7 cellular contexts compared by ENCODE assay signal in the genomic region with DNA sequence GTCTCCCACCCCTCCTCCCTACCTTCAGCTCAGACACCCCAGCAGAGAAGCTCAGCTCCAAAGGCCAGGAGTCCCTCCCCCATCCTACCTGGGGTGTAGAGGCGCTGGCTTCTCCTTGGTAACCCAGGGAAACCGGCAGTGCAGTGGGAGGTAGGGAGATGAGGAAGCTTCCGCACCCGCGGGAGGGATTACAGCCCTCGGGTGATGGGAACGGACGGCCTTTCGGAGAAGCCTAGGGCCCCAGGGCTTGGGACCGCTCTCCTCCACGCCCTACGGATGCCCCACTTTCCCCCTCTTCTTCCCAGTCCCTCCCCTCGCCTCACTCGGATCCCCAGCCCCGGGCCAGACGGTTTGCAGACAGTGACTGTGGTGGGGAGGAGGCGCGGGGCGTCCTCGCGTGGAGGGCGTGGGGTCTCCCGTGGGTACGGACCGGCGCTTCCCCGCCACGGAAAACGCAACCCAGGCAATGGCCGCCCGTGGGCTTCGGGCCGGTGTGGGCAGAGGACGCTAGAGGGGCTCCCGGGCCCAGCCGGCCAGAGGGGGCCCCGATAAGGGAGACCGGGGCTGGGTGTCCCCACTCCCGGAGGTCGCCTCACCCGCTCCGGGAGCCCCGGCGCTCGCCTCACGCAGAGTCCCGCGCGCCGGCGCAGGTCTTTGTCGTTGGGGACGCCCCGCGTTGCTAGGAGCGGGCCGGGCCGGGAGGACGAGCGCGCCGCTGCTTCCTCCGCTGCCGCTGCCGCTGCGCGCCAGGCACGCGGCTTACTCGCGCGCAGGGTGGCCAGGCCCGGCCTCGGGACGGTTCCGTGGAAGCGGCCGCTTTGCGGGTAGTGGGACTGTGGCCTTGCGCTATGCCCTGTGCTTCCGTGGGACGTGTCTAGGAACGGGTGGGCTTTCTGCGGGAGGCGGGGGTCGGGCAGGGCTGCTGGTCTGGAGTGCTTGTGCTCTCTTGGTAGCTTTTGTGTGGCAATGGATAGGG. TPM values are rescaled to one million over a fixed set of nuclear protein-coding genes. Genes with fewer than 3 reads are reported as not detected.
DNase-seq lines count a peak whose midpoint lies in the region; ATAC-seq and TF ChIP-seq lines count a peak whose summit lies in the region.

No MANE protein-coding gene starts in this region.

- H3K27me3 Mint-ChIP-seq in GM23338 (ENCODE audit: insufficient read depth, low read depth, poor library complexity) = peaks cover 35% of the 10 kb centered on the region

- H2AFZ ChIP-seq in GM23338 = peak overlapping the region; percentile 66

- H3K4me2 ChIP-seq in GM23338 = peak overlapping the region; percentile 91

- peaks cover 31% of the 10 kb centered on the region for H3K36me3 Mint-ChIP-seq in GM23338 (ENCODE audit: low read depth)

- H3K4me3 Mint-ChIP-seq in GM23338 = peak overlapping the region; percentile 81

- intact Hi-C loops in right cardiac atrium (cut with DNase I) = no loop called here

- POLR2A ChIA-PET in RWPE1 (lab: Yijun Ruan, JAX; ENCODE audit: low non-redundant PET) = interaction anchor here (1.4 kb wide), 1 partner anchor 12 kb away, joined by 3 read pairs; no protein-coding TSS in a partner anchor

- WGBS in right cardiac atrium = under 1% methylated on average over 86 of the region's 86 CpGs

- peaks cover 15% of the 10 kb centered on the region; the same call in 1 of the 2 replicates for H3F3A ChIP-seq in GM23338 (replicated peaks; ENCODE audit: low read depth)

- ATAC-seq in GM23338 (peak; percentile 79), right cardiac atrium (peak; percentile 67 to 83), HG02588 (IDR thresholded peaks at IDR 0.05; ENCODE audit: unreplicated experiment) (no peak)

- no peaks in the 10 kb centered on the region; the same call in 2 of the 3 replicates for H3K9me3 Mint-ChIP-seq in GM23338

- no peaks in the 10 kb centered on the region for H3K79me2 ChIP-seq in GM23338 (replicated peaks; ENCODE audit: insufficient read depth)

- peak overlapping the region; percentile 90 for H3K4me3 ChIP-seq in GM23338
- H3K4me3 ChIP-seq in right cardiac atrium (ENCODE audit: low read length) = peak overlapping the region; percentile 41
- H3K4me3 ChIP-seq in retinal pigment epithelial cell (ENCODE audit: low read length) = peak overlapping the region; percentile 45

- DNase-seq in GM23338 (ENCODE audit: low spot score) = peak; percentile 82
- peak; percentile 18 for DNase-seq in RWPE1 (ENCODE audit: low spot score)
- peak in 34 of 58 donors; percentile 16 to 73 (median 40) for DNase-seq in anterior cingulate cortex (lab: John Stamatoyannopoulos, UW)
- DNase-seq in right cardiac atrium = peak; percentile 43 to 82 (median 78)
- DNase-seq in retinal pigment epithelial cell (ENCODE audit: low read depth) = no peak
- no peak for DNase-seq in GM20000 (ENCODE audit: low spot score)

- no peaks in the 10 kb centered on the region for H3K9me2 ChIP-seq in GM23338 (ENCODE audit: insufficient read depth)

- H3K9me3 ChIP-seq in right cardiac atrium (ENCODE audit: control insufficient read depth, low read length) = no peaks in the 10 kb centered on the region

- TF ChIP-seq CTCF in GM23338 (conservative IDR thresholded peaks at IDR 0.05; ENCODE audit: low read depth in 2 of 2) (no peak), RWPE1 (conservative IDR thresholded peaks at IDR 0.05; ENCODE audit: low read depth) (no peak), retinal pigment epithelial cell (conservative IDR thresholded peaks at IDR 0.05; ENCODE audit: low read depth, low read length) (no peak), GM20000 (IDR thresholded peaks at IDR 0.05; ENCODE audit: extremely low read depth, missing control alignments) (no peak)

- CTCF ChIA-PET in RWPE1 (lab: Yijun Ruan, JAX) = interaction anchor here (0.6 to 1.8 kb wide), 7 partner anchors 16 to 1032 kb away, joined by 3 to 7 read pairs (median 4); a partner anchor contains a TSS

- H3K27ac ChIP-seq in GM23338 (ENCODE audit: low read depth) (no peak overlapping the region), RWPE1 (no peak overlapping the region), right cardiac atrium (ENCODE audit: low read length) (no peak overlapping the region)

- H3K4me1 Mint-ChIP-seq in GM23338 = peaks cover 13% of the 10 kb centered on the region

- no peaks in the 10 kb centered on the region for H3K36me3 ChIP-seq in GM23338 (ENCODE audit: insufficient read depth)

- no peaks in the 10 kb centered on the region; the same call in 1 of the 2 replicates for H3K4me1 ChIP-seq in GM23338 (ENCODE audit: insufficient read depth)
- H3K4me1 ChIP-seq in right cardiac atrium (ENCODE audit: control insufficient read depth, insufficient read depth, low read length) = peaks cover 4% of the 10 kb centered on the region

- no peak overlapping the region for H3K27ac Mint-ChIP-seq in GM23338

- peaks cover 31% of the 10 kb centered on the region for H3K27me3 ChIP-seq in GM23338 (ENCODE audit: insufficient read depth)
- no peaks in the 10 kb centered on the region for H3K27me3 ChIP-seq in right cardiac atrium (ENCODE audit: control insufficient read depth, insufficient read depth)

- 0 out of 2 replicates have a peak, but pooled peaks cover 3% of the 10 kb centered on the region for H4K20me1 ChIP-seq in GM23338 (replicated peaks; ENCODE audit: insufficient read depth)

TF ChIP-seq in GM23338, 12 proteins besides CTCF, POLR2A, EP300 and RAD21 (continues in another document):
- TF ChIP-seq CREB1 (CRISPR knock-in tag; IDR thresholded peaks at IDR 0.05; ENCODE audit: low read depth) (peak; percentile 85), EZH2 (IDR thresholded peaks at IDR 0.05; ENCODE audit: low read depth, unreplicated experiment) (no peak), ZNF114 (CRISPR knock-in tag; IDR thresholded peaks at IDR 0.05) (no peak), POLR2AphosphoS5 (IDR thresholded peaks at IDR 0.05; ENCODE audit: low read depth) (peak; percentile 62), STAT1 (IDR thresholded peaks at IDR 0.05; ENCODE audit: unreplicated experiment) (no peak), EZH2phosphoT487 (IDR thresholded peaks at IDR 0.05; ENCODE audit: unreplicated experiment) (no peak), NANOG (IDR thresholded peaks at IDR 0.05; ENCODE audit: borderline replicate concordance) (no peak), JUNB (IDR thresholded peaks at IDR 0.05; ENCODE audit: unreplicated experiment) (no peak), ZNF331 (CRISPR knock-in tag; IDR thresholded peaks at IDR 0.05; ENCODE audit: low read depth) (no peak)
- TF ChIP-seq, protein P1, sequence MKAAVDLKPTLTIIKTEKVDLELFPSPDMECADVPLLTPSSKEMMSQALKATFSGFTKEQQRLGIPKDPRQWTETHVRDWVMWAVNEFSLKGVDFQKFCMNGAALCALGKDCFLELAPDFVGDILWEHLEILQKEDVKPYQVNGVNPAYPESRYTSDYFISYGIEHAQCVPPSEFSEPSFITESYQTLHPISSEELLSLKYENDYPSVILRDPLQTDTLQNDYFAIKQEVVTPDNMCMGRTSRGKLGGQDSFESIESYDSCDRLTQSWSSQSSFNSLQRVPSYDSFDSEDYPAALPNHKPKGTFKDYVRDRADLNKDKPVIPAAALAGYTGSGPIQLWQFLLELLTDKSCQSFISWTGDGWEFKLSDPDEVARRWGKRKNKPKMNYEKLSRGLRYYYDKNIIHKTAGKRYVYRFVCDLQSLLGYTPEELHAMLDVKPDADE (IDR thresholded peaks at IDR 0.05) = 0 out of 2 replicates have a peak, but pooled peaks have one; percentile 15
- TF ChIP-seq, protein P2, sequence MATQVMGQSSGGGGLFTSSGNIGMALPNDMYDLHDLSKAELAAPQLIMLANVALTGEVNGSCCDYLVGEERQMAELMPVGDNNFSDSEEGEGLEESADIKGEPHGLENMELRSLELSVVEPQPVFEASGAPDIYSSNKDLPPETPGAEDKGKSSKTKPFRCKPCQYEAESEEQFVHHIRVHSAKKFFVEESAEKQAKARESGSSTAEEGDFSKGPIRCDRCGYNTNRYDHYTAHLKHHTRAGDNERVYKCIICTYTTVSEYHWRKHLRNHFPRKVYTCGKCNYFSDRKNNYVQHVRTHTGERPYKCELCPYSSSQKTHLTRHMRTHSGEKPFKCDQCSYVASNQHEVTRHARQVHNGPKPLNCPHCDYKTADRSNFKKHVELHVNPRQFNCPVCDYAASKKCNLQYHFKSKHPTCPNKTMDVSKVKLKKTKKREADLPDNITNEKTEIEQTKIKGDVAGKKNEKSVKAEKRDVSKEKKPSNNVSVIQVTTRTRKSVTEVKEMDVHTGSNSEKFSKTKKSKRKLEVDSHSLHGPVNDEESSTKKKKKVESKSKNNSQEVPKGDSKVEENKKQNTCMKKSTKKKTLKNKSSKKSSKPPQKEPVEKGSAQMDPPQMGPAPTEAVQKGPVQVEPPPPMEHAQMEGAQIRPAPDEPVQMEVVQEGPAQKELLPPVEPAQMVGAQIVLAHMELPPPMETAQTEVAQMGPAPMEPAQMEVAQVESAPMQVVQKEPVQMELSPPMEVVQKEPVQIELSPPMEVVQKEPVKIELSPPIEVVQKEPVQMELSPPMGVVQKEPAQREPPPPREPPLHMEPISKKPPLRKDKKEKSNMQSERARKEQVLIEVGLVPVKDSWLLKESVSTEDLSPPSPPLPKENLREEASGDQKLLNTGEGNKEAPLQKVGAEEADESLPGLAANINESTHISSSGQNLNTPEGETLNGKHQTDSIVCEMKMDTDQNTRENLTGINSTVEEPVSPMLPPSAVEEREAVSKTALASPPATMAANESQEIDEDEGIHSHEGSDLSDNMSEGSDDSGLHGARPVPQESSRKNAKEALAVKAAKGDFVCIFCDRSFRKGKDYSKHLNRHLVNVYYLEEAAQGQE (IDR thresholded peaks at IDR 0.05; ENCODE audit: unreplicated experiment) = no peak

RNA-seq across cellular contexts. Expression of a gene that starts 15.8 kb away (rescaled TPM):
- 19.8 and 23.2 TPM in 2 replicates for total RNA-seq in GM23338 (2014; rRNA removed; shearing (Covaris generic))
- polyA plus RNA-seq in GM23338 (2016; fragmentation: Nextera tagmentation; extraction: Ambion mirVana) (5.5 and 6.5 TPM in 2 replicates), right cardiac atrium (4.5 TPM)
- total RNA-seq in right cardiac atrium = 10 to 100 TPM in 2 of 4 donors, 1 to 10 TPM in 2; 6.8 to 12.2 (median 9.3) TPM

RNA-seq across cellular contexts. Expression of a gene that starts 27.1 kb away (rescaled TPM):
- 11.5 and 14.6 TPM in 2 replicates for total RNA-seq in GM23338 (2014; rRNA removed; shearing (Covaris generic))
- polyA plus RNA-seq in GM23338 (2016; fragmentation: Nextera tagmentation; extraction: Ambion mirVana) (0.91 and 1.5 TPM in 2 replicates), right cardiac atrium (0.88 TPM)
- 1 to 10 TPM in 1 of 4 donors, under 1 TPM in 1, not detected in 2; 0.26 to 1.1 TPM for total RNA-seq in right cardiac atrium

RNA-seq across cellular contexts. Expression of a gene that starts 32.0 kb away (rescaled TPM):
- total RNA-seq in GM23338 (2014; rRNA removed; shearing (Covaris generic)) = 19.8 and 25.9 TPM in 2 replicates
- polyA plus RNA-seq in GM23338 (2016; fragmentation: Nextera tagmentation; extraction: Ambion mirVana) = 12.8 and 14.6 TPM in 2 replicates
- 1 to 10 TPM; 3.7 to 5.5 (median 4.3) TPM for total RNA-seq in right cardiac atrium
- polyA plus RNA-seq in right cardiac atrium = 2.6 TPM

RNA-seq across cellular contexts. Expression of a gene that starts 40.0 kb away (rescaled TPM):
- total RNA-seq in GM23338 (2014; rRNA removed; shearing (Covaris generic)) = 30.5 and 30.9 TPM in 2 replicates
- polyA plus RNA-seq in GM23338 (2016; fragmentation: Nextera tagmentation; extraction: Ambion mirVana) (14.0 and 14.7 TPM in 2 replicates), right cardiac atrium (15.8 TPM)
- total RNA-seq in right cardiac atrium = 10 to 100 TPM; 21.0 to 25.2 (median 23.0) TPM

RNA-seq across cellular contexts. Expression of a gene that starts 45.1 kb away (rescaled TPM):
- total RNA-seq in GM23338 (2014; rRNA removed; shearing (Covaris generic)) = not detected in 2 replicates
- not detected in 2 replicates for polyA plus RNA-seq in GM23338 (2016; fragmentation: Nextera tagmentation; extraction: Ambion mirVana)
- total RNA-seq in right cardiac atrium = not detected
- not detected for polyA plus RNA-seq in right cardiac atrium

Comparison
In these comparisons a context has a peak if more than half of its experiments do, and no peak if none do; other contexts are left out.
1. DNase-seq: peak in GM23338 (single experiment), RWPE1 (single experiment), anterior cingulate cortex (34 of 58) and right cardiac atrium (3 of 3); none in retinal pigment epithelial cell (single experiment) and GM20000 (single experiment).
2. Peak in every context shown above with its lines, with median percentiles within 50 percentile points of each other: H3K4me3 ChIP-seq.